Comparison of ENCODE assay signal across 19 cellular contexts in genomic region chr9:128654481-128654880, GRCh38. TPM values are rescaled to one million over a fixed set of nuclear protein-coding genes. Genes with fewer than 3 reads are reported as not detected.
DNase-seq lines count a peak whose midpoint lies in the region; ATAC-seq and TF ChIP-seq lines count a peak whose summit lies in the region.
"Had no signal": no experiment of that assay in that cellular context is flagged by ENCODE, and none has a peak within 500 bp of the region (broad histone marks: within the 10 kb centered on the region; RNA-seq: fewer than 3 reads in every experiment).

No MANE protein-coding gene starts in this region.

- no peak overlapping the region; the same call in 1 of the 2 replicates for H3K4ac ChIP-seq in H9 (ENCODE audit: low read depth, low read length)

- no peaks in the 10 kb centered on the region for H3K9me3 Mint-ChIP-seq in CD4-positive, alpha-beta memory T cell
- no peaks in the 10 kb centered on the region for H3K9me3 Mint-ChIP-seq in H9
- no peaks in the 10 kb centered on the region for H3K9me3 Mint-ChIP-seq in activated CD8-positive, alpha-beta T cell treated with anti-CD3 and anti-CD28 coated beads, Interleukin-2, amount 10 ng/mL, durations not matched to agents 7 days and 5 days (ENCODE audit: insufficient read depth)
- no peaks in the 10 kb centered on the region for H3K9me3 Mint-ChIP-seq in natural killer cell treated with Interleukin-12 subunit alpha and Interleukin-12 subunit beta and Interleukin-15 and Interleukin-18, amount 100 ng/mL, for 72 hours

- no peak overlapping the region for H3K23ac ChIP-seq in H9 (ENCODE audit: insufficient read length, low read depth, low read length)

- no peaks in the 10 kb centered on the region for H3K27me3 ChIP-seq in CD4-positive, alpha-beta memory T cell (ENCODE audit: insufficient read depth, low read length)
- H3K27me3 ChIP-seq in H9 (ENCODE audit: insufficient read depth, low read length), result no peaks in the 10 kb centered on the region
- H3K27me3 ChIP-seq: colonic mucosa, SJSA1, vagina had no signal

- no peak overlapping the region for H3T11ph ChIP-seq in H9 (ENCODE audit: low read length)

- no peak overlapping the region for H2BK15ac ChIP-seq in H9 (ENCODE audit: low read depth, low read length)

- no peak overlapping the region for H3K4me3 ChIP-seq in CD4-positive, alpha-beta memory T cell (ENCODE audit: low read length in 2 of 2)
- H3K4me3 ChIP-seq: colonic mucosa, HAP-1, SJSA1, skin epidermis, vagina had no signal

- peaks cover 2 to 15% (median 6%) of the 10 kb centered on the region in 4 donors for H3K4me1 Mint-ChIP-seq in CD4-positive, alpha-beta memory T cell
- H3K4me1 Mint-ChIP-seq in H9, result peaks cover 3 to 10% of the 10 kb centered on the region in 2 experiments; a peak in 2 of 4 replicates
- peaks cover 13% of the 10 kb centered on the region for H3K4me1 Mint-ChIP-seq in activated CD8-positive, alpha-beta T cell treated with anti-CD3 and anti-CD28 coated beads, Interleukin-2, amount 10 ng/mL, durations not matched to agents 7 days and 5 days (ENCODE audit: low read depth)
- H3K4me1 Mint-ChIP-seq in natural killer cell treated with Interleukin-12 subunit alpha and Interleukin-12 subunit beta and Interleukin-15 and Interleukin-18, amount 100 ng/mL, for 72 hours (ENCODE audit: low read depth in 2 of 2), result peaks cover 4 to 5% of the 10 kb centered on the region in 2 donors

- no peak overlapping the region for H3K14ac ChIP-seq in H9 (ENCODE audit: insufficient read depth, low read length)

- H4K91ac ChIP-seq in H9 (ENCODE audit: insufficient read length, low read depth, low read length), result no peak overlapping the region

- H3K36me3 ChIP-seq in CD4-positive, alpha-beta memory T cell (ENCODE audit: insufficient read depth, low read length), result no peaks in the 10 kb centered on the region
- H3K36me3 ChIP-seq: colonic mucosa, SJSA1, vagina had no signal

- CTCF ChIA-PET in CD4-positive, alpha-beta memory T cell (lab: Charles Lee; ENCODE audit: partially characterized antibody), result interaction anchor here (0.9 kb wide), 1 partner anchor 64 kb away, joined by 3 read pairs; no protein-coding TSS in a partner anchor
- CTCF ChIA-PET in activated CD8-positive, alpha-beta T cell treated with anti-CD3 and anti-CD28 coated beads, Interleukin-2, amount 10 ng/mL, durations not matched to agents 7 days and 5 days (lab: Charles Lee), result interaction anchor here (1.7 kb wide), 1 partner anchor 48 kb away, joined by 5 read pairs; the partner anchor contains the start of gene PKN3

- no peak for ATAC-seq in activated CD8-positive, alpha-beta T cell treated with anti-CD3 and anti-CD28 coated beads, Interleukin-2, amount 10 ng/mL, durations not matched to agents 7 days and 5 days
- no peak for ATAC-seq in natural killer cell treated with Interleukin-12 subunit alpha and Interleukin-12 subunit beta and Interleukin-15 and Interleukin-18, amount 100 ng/mL, for 72 hours
- no peak for ATAC-seq in GM21515 (IDR thresholded peaks at IDR 0.05; ENCODE audit: unreplicated experiment)
- ATAC-seq: stimulated activated naive CD8-positive, alpha-beta T cell treated with anti-CD3 and anti-CD28 coated beads, Interleukin-15, Interleukin-2, amounts not matched to agents 100 U/mL and 50 U/mL, for 24 hours had no signal

- H2BK5ac ChIP-seq in H9 (ENCODE audit: insufficient read length, low read length), result no peak overlapping the region

- H3K79me1 ChIP-seq in H9 (ENCODE audit: insufficient read depth, low read depth, low read length, poor library complexity, severe bottlenecking), result no peaks in the 10 kb centered on the region

- no CpG with 5 or more reads among the region's 1 CpG for WGBS in H9 (ENCODE audit: extremely low coverage, insufficient read length, low lambda C conversion rate)

- H3K27me3 Mint-ChIP-seq in CD4-positive, alpha-beta memory T cell, result no peaks in the 10 kb centered on the region
- H3K27me3 Mint-ChIP-seq in H9 (ENCODE audit: low read depth), result no peaks in the 10 kb centered on the region
- H3K27me3 Mint-ChIP-seq in activated CD8-positive, alpha-beta T cell treated with anti-CD3 and anti-CD28 coated beads, Interleukin-2, amount 10 ng/mL, durations not matched to agents 7 days and 5 days (ENCODE audit: low read depth), result no peaks in the 10 kb centered on the region
- no peaks in the 10 kb centered on the region for H3K27me3 Mint-ChIP-seq in natural killer cell treated with Interleukin-12 subunit alpha and Interleukin-12 subunit beta and Interleukin-15 and Interleukin-18, amount 100 ng/mL, for 72 hours

- H4K5ac ChIP-seq in H9 (ENCODE audit: insufficient read length, low read depth, low read length), result no peak overlapping the region

- DNase-seq in CD4-positive, alpha-beta memory T cell, result no peak
- no peak for DNase-seq in H9
- no peak for DNase-seq in activated CD8-positive, alpha-beta T cell treated with anti-CD3 and anti-CD28 coated beads, Interleukin-2, amount 10 ng/mL, durations not matched to agents 7 days and 5 days
- no peak for DNase-seq in natural killer cell treated with Interleukin-12 subunit alpha and Interleukin-12 subunit beta and Interleukin-15 and Interleukin-18, amount 100 ng/mL, for 72 hours (ENCODE audit: low spot score)
- DNase-seq in NCI-H774 (lab: John Stamatoyannopoulos, UW), result no peak
- no peak for DNase-seq in cardiac septum (ENCODE audit: low spot score)
- DNase-seq: amygdala; colonic mucosa; GDM1; NCI-H1048; NCI-H2171; NK-92 treated with Interleukin-12 subunit alpha and Interleukin-12 subunit beta, amount 100 ng/mL, for 24 hours; stimulated activated naive CD8-positive, alpha-beta T cell treated with anti-CD3 and anti-CD28 coated beads, Interleukin-15, Interleukin-2, amounts not matched to agents 100 U/mL and 50 U/mL, for 24 hours had no signal

- no peak for TF ChIP-seq CTCF in H9 (conservative IDR thresholded peaks at IDR 0.05)

- intact Hi-C loops in CD4-positive, alpha-beta memory T cell (cut with micrococcal nuclease), result no loop called here
- intact Hi-C loops in cardiac septum (cut with DNase I), result no loop called here

- H2AFZ ChIP-seq in H9 (ENCODE audit: low read length), result no peak overlapping the region

- no peak overlapping the region for H3K27ac ChIP-seq in CD4-positive, alpha-beta memory T cell (ENCODE audit: low read depth, low read length)
- no peak overlapping the region for H3K27ac ChIP-seq in H9 (ENCODE audit: insufficient read length, low read depth, low read length)
- H3K27ac ChIP-seq: C4-2B, colonic mucosa, SJSA1, skin epidermis, vagina had no signal

- no peak overlapping the region for H3K9ac ChIP-seq in H9 (ENCODE audit: extremely low read depth, insufficient read length, low read length)

- no peaks in the 10 kb centered on the region for H3K9me3 ChIP-seq in CD4-positive, alpha-beta memory T cell (ENCODE audit: control insufficient read depth in 1 of 2, low read length in 2 of 2)
- H3K9me3 ChIP-seq in H9 (ENCODE audit: control insufficient read depth, low read depth, low read length), result no peaks in the 10 kb centered on the region
- H3K9me3 ChIP-seq: colonic mucosa, HAP-1, SJSA1, vagina had no signal

- peaks cover 8% of the 10 kb centered on the region for H3K4me1 ChIP-seq in CD4-positive, alpha-beta memory T cell (ENCODE audit: insufficient read depth, low read length)
- H3K4me1 ChIP-seq in H9 (ENCODE audit: insufficient read depth, low read length), result no peaks in the 10 kb centered on the region
- H3K4me1 ChIP-seq: colonic mucosa had no signal

- H3K18ac ChIP-seq in H9 (ENCODE audit: insufficient read length, low read depth, low read length), result no peak overlapping the region

- peaks cover 0 to 2% of the 10 kb centered on the region in 2 donors for H3K36me3 Mint-ChIP-seq in CD4-positive, alpha-beta memory T cell
- H3K36me3 Mint-ChIP-seq in H9 (ENCODE audit: insufficient read depth in 1 of 3, low read depth in 3 of 3), result peaks cover 7 to 13% (median 12%) of the 10 kb centered on the region in 3 experiments; a peak in 6 of 7 replicates
- H3K36me3 Mint-ChIP-seq in activated CD8-positive, alpha-beta T cell treated with anti-CD3 and anti-CD28 coated beads, Interleukin-2, amount 10 ng/mL, durations not matched to agents 7 days and 5 days (ENCODE audit: low read depth), result peaks cover 5% of the 10 kb centered on the region
- H3K36me3 Mint-ChIP-seq in natural killer cell treated with Interleukin-12 subunit alpha and Interleukin-12 subunit beta and Interleukin-15 and Interleukin-18, amount 100 ng/mL, for 72 hours, result no peaks in the 10 kb centered on the region

- H2AK5ac ChIP-seq in H9 (ENCODE audit: insufficient read length, low read length), result no peak overlapping the region

- no peak overlapping the region for H4K8ac ChIP-seq in H9 (replicated peaks; ENCODE audit: insufficient read length, low read depth, low read length)

- H2BK12ac ChIP-seq in H9 (ENCODE audit: insufficient read length, low read depth, low read length), result no peak overlapping the region

- peak overlapping the region in 3 of 7 donors; percentile 15 to 18 (median 16) for H3K27ac Mint-ChIP-seq in CD4-positive, alpha-beta memory T cell
- peak overlapping the region; percentile 7 to 70 (median 14); a peak in 2 of 7 replicates for H3K27ac Mint-ChIP-seq in H9
- peak overlapping the region; percentile 65 for H3K27ac Mint-ChIP-seq in activated CD8-positive, alpha-beta T cell treated with anti-CD3 and anti-CD28 coated beads, Interleukin-2, amount 10 ng/mL, durations not matched to agents 7 days and 5 days
- H3K27ac Mint-ChIP-seq in natural killer cell treated with Interleukin-12 subunit alpha and Interleukin-12 subunit beta and Interleukin-15 and Interleukin-18, amount 100 ng/mL, for 72 hours, result peak overlapping the region in 1 of 2 donors; percentile 3

- H4K20me1 ChIP-seq in H9 (ENCODE audit: control insufficient read depth, insufficient read depth, insufficient read length), result no peaks in the 10 kb centered on the region

- H3K4me2 ChIP-seq in H9 (ENCODE audit: insufficient read depth, insufficient read length, low read length), result no peak overlapping the region

- no peak overlapping the region for H2BK120ac ChIP-seq in H9 (ENCODE audit: low read depth, low read length, poor library complexity, severe bottlenecking)

- POLR2A ChIA-PET in CD4-positive, alpha-beta memory T cell (lab: Charles Lee; ENCODE audit: partially characterized antibody), result interaction anchor here (1.0 kb wide), 1 partner anchor 34 kb away, joined by 3 read pairs; no protein-coding TSS in a partner anchor
- POLR2A ChIA-PET in activated CD8-positive, alpha-beta T cell treated with anti-CD3 and anti-CD28 coated beads, Interleukin-2, amount 10 ng/mL, durations not matched to agents 7 days and 5 days (lab: Charles Lee), result interaction anchor here (0.5 to 0.9 kb wide), 2 partner anchors 29 to 30 kb away, joined by 3 to 4 read pairs; no protein-coding TSS in a partner anchor

- no peak overlapping the region for H2BK20ac ChIP-seq in H9 (ENCODE audit: low read depth, low read length, poor library complexity, severe bottlenecking)

- H3K79me2 ChIP-seq in H9 (ENCODE audit: insufficient read depth, low read length), result no peaks in the 10 kb centered on the region

- H3K56ac ChIP-seq in H9 (ENCODE audit: insufficient read length, low read depth, low read length), result no peak overlapping the region

- no peaks in the 10 kb centered on the region for H3K23me2 ChIP-seq in H9 (ENCODE audit: insufficient read length, low read depth, low read length, poor library complexity, severe bottlenecking)

- H3K4me3 Mint-ChIP-seq in CD4-positive, alpha-beta memory T cell, result peak overlapping the region in 6 of 8 donors; percentile 32 to 77 (median 53)
- peak overlapping the region; percentile 31 to 43; a peak in 4 of 5 replicates for H3K4me3 Mint-ChIP-seq in H9
- peak overlapping the region; percentile 44 for H3K4me3 Mint-ChIP-seq in activated CD8-positive, alpha-beta T cell treated with anti-CD3 and anti-CD28 coated beads, Interleukin-2, amount 10 ng/mL, durations not matched to agents 7 days and 5 days
- H3K4me3 Mint-ChIP-seq in natural killer cell treated with Interleukin-12 subunit alpha and Interleukin-12 subunit beta and Interleukin-15 and Interleukin-18, amount 100 ng/mL, for 72 hours, result peak overlapping the region; percentile 19

RNA-seq across cellular contexts. Expression of gene DYNC2I2, which starts 2.2 kb away (rescaled TPM):
- total RNA-seq in CD4-positive, alpha-beta memory T cell, result 1 to 10 TPM; 4.3 to 4.6 TPM
- 1 to 10 TPM; 1.7 to 2.4 TPM for polyA plus RNA-seq in CD4-positive, alpha-beta memory T cell
- total RNA-seq in H9 (2021) (58.6 and 62.2 TPM in 2 replicates), cardiac septum (29.6 TPM)
- 10 to 100 TPM; 68.9 to 76.3 TPM for total RNA-seq in activated CD8-positive, alpha-beta T cell treated with anti-CD3 and anti-CD28 coated beads, Interleukin-2, amount 10 ng/mL, durations not matched to agents 7 days and 5 days
- 10 to 100 TPM; 23.7 to 62.6 TPM for total RNA-seq in natural killer cell treated with Interleukin-12 subunit alpha and Interleukin-12 subunit beta and Interleukin-15 and Interleukin-18, amount 100 ng/mL, for 72 hours

RNA-seq across cellular contexts. Expression of gene SET, which starts 34.5 kb away (rescaled TPM):
- total RNA-seq in CD4-positive, alpha-beta memory T cell, result 100 to 1,000 TPM; 261 to 264 TPM
- polyA plus RNA-seq in CD4-positive, alpha-beta memory T cell, result 100 to 1,000 TPM; 132 to 191 TPM
- total RNA-seq in H9 (2021), result 1,148 and 1,158 TPM in 2 replicates
- total RNA-seq in activated CD8-positive, alpha-beta T cell treated with anti-CD3 and anti-CD28 coated beads, Interleukin-2, amount 10 ng/mL, durations not matched to agents 7 days and 5 days, result 100 to 1,000 TPM; 574 to 607 TPM
- total RNA-seq in natural killer cell treated with Interleukin-12 subunit alpha and Interleukin-12 subunit beta and Interleukin-15 and Interleukin-18, amount 100 ng/mL, for 72 hours, result 100 to 1,000 TPM; 495 to 800 TPM
- 212 TPM for total RNA-seq in cardiac septum

RNA-seq across cellular contexts. Expression of gene PKN3, which starts 47.8 kb away (rescaled TPM):
- 1 to 10 TPM; 1.7 to 2.6 TPM for total RNA-seq in CD4-positive, alpha-beta memory T cell
- polyA plus RNA-seq in CD4-positive, alpha-beta memory T cell, result 1 to 10 TPM in 1 of 2 donors, under 1 TPM in 1; 0.48 to 1.3 TPM
- 23.8 and 25.0 TPM in 2 replicates for total RNA-seq in H9 (2021)
- 1 to 10 TPM; 7.6 to 8.0 TPM for total RNA-seq in activated CD8-positive, alpha-beta T cell treated with anti-CD3 and anti-CD28 coated beads, Interleukin-2, amount 10 ng/mL, durations not matched to agents 7 days and 5 days
- 1 to 10 TPM; 7.0 to 8.0 TPM for total RNA-seq in natural killer cell treated with Interleukin-12 subunit alpha and Interleukin-12 subunit beta and Interleukin-15 and Interleukin-18, amount 100 ng/mL, for 72 hours
- 6.2 TPM for total RNA-seq in cardiac septum
